26 cellular contexts compared by ENCODE assay signal in the genomic region with DNA sequence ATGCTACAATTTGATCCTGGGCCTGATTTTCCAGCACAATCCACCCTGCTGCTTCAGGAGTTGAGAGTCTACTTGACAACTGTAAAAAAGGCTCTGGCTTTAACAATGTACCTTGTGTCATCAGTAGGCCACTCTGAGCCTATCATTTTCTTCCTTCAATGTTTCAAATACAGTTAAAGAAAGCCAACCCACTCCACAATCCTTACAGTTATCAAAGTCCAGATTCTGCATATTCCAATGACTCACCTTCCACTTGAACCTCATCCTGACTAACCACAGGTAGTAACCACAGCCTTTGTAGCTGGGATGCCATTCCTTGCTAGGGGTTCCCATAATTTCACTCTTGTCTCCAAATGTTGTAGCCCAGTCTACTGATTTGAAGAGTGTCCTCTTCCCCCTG. TPM values are rescaled to one million over a fixed set of nuclear protein-coding genes. Genes with fewer than 3 reads are reported as not detected.
"Had no signal": no experiment of that assay in that cellular context is flagged by ENCODE, and none has a peak within 500 bp of the region (broad histone marks: within the 10 kb centered on the region; RNA-seq: fewer than 3 reads in every experiment).

No MANE protein-coding gene starts in this region.

- DNase-seq: activated CD8-positive, alpha-beta memory T cell treated with anti-CD3 and anti-CD28 coated beads, Interleukin-2, amount 50 U/mL, for 4 hours; activated T-cell treated with anti-CD3 and anti-CD28 coated beads, Interleukin-2, amount 50 U/mL, for 24 hours; effector CD4-positive, alpha-beta T cell; heart right ventricle; left ventricle myocardium inferior; mesenchymal stem cell; nephron progenitor cell; nucleus accumbens; small intestine; stimulated activated CD4-positive, alpha-beta T cell treated with anti-CD3 and anti-CD28 coated beads, Interleukin-2, amount 100 ng/mL, for 24 hours; stomach; T-helper 9 cell; transverse colon had no signal

- FAIRE-seq: endometrium, keratinocyte, small intestine had no signal

- H3K27ac ChIP-seq: ascending aorta, heart right ventricle, left ventricle myocardium inferior, stomach, suprapubic skin, transverse colon, vagina had no signal

- ATAC-seq: activated naive CD4-positive, alpha-beta T cell treated with anti-CD3 and anti-CD28 coated beads, Interleukin-2, amount 50 U/mL, for 72 hours; activated T-helper 17 cell treated with anti-CD3 and anti-CD28 coated beads, Interleukin-2, amount 50 U/mL, for 72 hours; heart right ventricle; sciatic nerve; stimulated activated memory B cell treated with anti-CD40 and anti-IgM and Interleukin-4, amounts not matched to agents 10 μg/mL and 1 μg/mL and 100 μg/mL, for 72 hours; WTC11 had no signal

- H3K9me3 ChIP-seq: ascending aorta, suprapubic skin, transverse colon, vagina had no signal

- H3K4me1 ChIP-seq: ascending aorta, heart right ventricle, left ventricle myocardium inferior, stomach, suprapubic skin, transverse colon, vagina had no signal

- H3K27me3 ChIP-seq: ascending aorta, stomach, suprapubic skin, transverse colon, vagina had no signal

- H3K4me3 ChIP-seq: ascending aorta, heart right ventricle, left ventricle myocardium inferior, stomach, suprapubic skin, transverse colon, vagina had no signal

- H3K36me3 ChIP-seq: ascending aorta, heart right ventricle, left ventricle myocardium inferior, stomach, suprapubic skin, transverse colon, vagina had no signal

RNA-seq across cellular contexts. Expression of gene AQP4, which starts 35.5 kb away (rescaled TPM):
- total RNA-seq: activated naive CD4-positive, alpha-beta T cell treated with anti-CD3 and anti-CD28 coated beads, Interleukin-2, amount 50 U/mL, for 72 hours; activated T-helper 17 cell treated with anti-CD3 and anti-CD28 coated beads, Interleukin-2, amount 50 U/mL, for 72 hours; ascending aorta; fibroblast of villous mesenchyme; mononuclear cell; T-helper 1 cell treated with Interleukin-12 subunit alpha and Interleukin-12 subunit beta and Interleukin-4 antibody, amounts not matched to agents 30 ng/mL and 1 ng/mL, for 36 hours had no signal
